17 cellular contexts compared by ENCODE assay signal in the genomic region with DNA sequence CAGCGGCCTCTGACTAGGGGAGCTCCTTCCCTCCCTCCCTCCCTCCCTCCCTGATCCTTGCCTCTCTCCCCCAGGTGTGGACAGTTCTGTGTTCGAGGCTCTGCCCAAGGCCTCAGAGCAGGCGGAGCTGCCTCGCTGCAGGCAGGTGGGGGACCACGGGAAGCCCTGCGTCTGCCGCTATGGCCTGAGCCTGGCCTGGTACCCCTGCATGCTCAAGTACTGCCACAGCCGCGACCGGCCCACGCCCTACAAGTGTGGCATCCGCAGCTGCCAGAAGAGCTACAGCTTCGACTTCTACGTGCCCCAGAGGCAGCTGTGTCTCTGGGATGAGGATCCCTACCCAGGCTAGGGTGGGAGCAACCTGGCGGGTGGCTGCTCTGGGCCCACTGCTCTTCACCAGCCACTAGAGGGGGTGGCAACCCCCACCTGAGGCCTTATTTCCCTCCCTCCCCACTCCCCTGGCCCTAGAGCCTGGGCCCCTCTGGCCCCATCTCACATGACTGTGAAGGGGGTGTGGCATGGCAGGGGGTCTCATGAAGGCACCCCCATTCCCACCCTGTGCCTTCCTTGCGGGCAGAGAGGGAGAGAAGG. TPM values are rescaled to one million over a fixed set of nuclear protein-coding genes. Genes with fewer than 3 reads are reported as not detected.
DNase-seq lines count a peak whose midpoint lies in the region; ATAC-seq and TF ChIP-seq lines count a peak whose summit lies in the region.
"Had no signal": no experiment of that assay in that cellular context is flagged by ENCODE, and none has a peak within 500 bp of the region (broad histone marks: within the 10 kb centered on the region; RNA-seq: fewer than 3 reads in every experiment).

No MANE protein-coding gene starts in this region.

- H3F3A ChIP-seq in PC-3 (ENCODE audit: low read length, unreplicated experiment), result no peaks in the 10 kb centered on the region

- H4K20me1 ChIP-seq in mammary epithelial cell (ENCODE audit: insufficient read depth, low read length) (no peaks in the 10 kb centered on the region), PC-3 (ENCODE audit: low read length) (no peaks in the 10 kb centered on the region)

- dilution Hi-C loops in mammary epithelial cell (cut with HindIII; ENCODE audit: low sequenced_read_pairs), result no loop called here

- H3K4me3 ChIP-seq in breast epithelium, result no peak overlapping the region
- no peak overlapping the region for H3K4me3 ChIP-seq in mammary epithelial cell (replicated peaks in 1 of 3; ENCODE audit: insufficient read depth in 1 of 3, low read depth in 2 of 3, low read length in 3 of 3)
- H3K4me3 ChIP-seq in PC-3 (ENCODE audit: low read length), result no peak overlapping the region
- no peak overlapping the region for H3K4me3 ChIP-seq in foreskin fibroblast (ENCODE audit: low read depth in 1 of 2, low read length in 2 of 2)
- no peak overlapping the region for H3K4me3 ChIP-seq in vagina
- H3K4me3 ChIP-seq: tibial nerve had no signal

- peak; percentile 38; the same call in 1 of the 2 replicates for ATAC-seq in PC-3
- ATAC-seq in GM18873 (IDR thresholded peaks at IDR 0.05; ENCODE audit: low FRiP score, unreplicated experiment), result no peak

- WGBS in mammary epithelial cell (ENCODE audit: low coverage, missing lambda C conversion rate), result 90% methylated on average over 2 of the region's 16 CpGs

- no peak for TF ChIP-seq POLR2A in breast epithelium (IDR thresholded peaks at IDR 0.05)
- TF ChIP-seq POLR2A in vagina (IDR thresholded peaks at IDR 0.05), result no peak

- BruUV-seq in mammary epithelial cell (replicated peaks; lab: Mats Ljungman, UMichigan) (no TSS peak), PC-3 (replicated peaks; lab: Mats Ljungman, UMichigan) (no TSS peak)

- no peaks in the 10 kb centered on the region for H3K4me1 ChIP-seq in breast epithelium
- H3K4me1 ChIP-seq in mammary epithelial cell (ENCODE audit: insufficient read depth, low read length), result no peaks in the 10 kb centered on the region
- no peaks in the 10 kb centered on the region for H3K4me1 ChIP-seq in PC-3 (ENCODE audit: insufficient read depth, low read length)
- H3K4me1 ChIP-seq in vagina, result peaks cover 39% of the 10 kb centered on the region

- H3K79me2 ChIP-seq in mammary epithelial cell (ENCODE audit: insufficient read depth, low read length) (no peaks in the 10 kb centered on the region), PC-3 (ENCODE audit: low read length) (no peaks in the 10 kb centered on the region)

- in situ Hi-C loops in mammary epithelial cell (cut with MboI; ENCODE audit: low sequenced_read_pairs in 2 of 2), result loop anchor here (5.0 kb wide), 1 partner anchor 57 kb away; no protein-coding TSS in a partner anchor

- no peak for TF ChIP-seq CTCF in breast epithelium (IDR thresholded peaks at IDR 0.05)
- TF ChIP-seq CTCF in mammary epithelial cell (conservative IDR thresholded peaks at IDR 0.05 in 1 of 2, IDR thresholded peaks at IDR 0.05 in 1 of 2; ENCODE audit: extremely low read depth in 1 of 2, insufficient read depth in 1 of 2, low read depth in 1 of 2, low read length in 2 of 2), result peak in 1 of 2 donors; percentile 12
- TF ChIP-seq CTCF in PC-3 (conservative IDR thresholded peaks at IDR 0.05; ENCODE audit: low read depth, low read length), result peak; percentile 52
- TF ChIP-seq CTCF in foreskin fibroblast (IDR thresholded peaks at IDR 0.05; ENCODE audit: low read depth, low read length), result peak; percentile 28
- TF ChIP-seq CTCF in vagina (IDR thresholded peaks at IDR 0.05), result no peak

- no peak overlapping the region for H3K9ac ChIP-seq in mammary epithelial cell (ENCODE audit: insufficient read depth, low read length)
- H3K9ac ChIP-seq in PC-3 (ENCODE audit: low read length), result no peak overlapping the region
- H3K9ac ChIP-seq: KMS-11 had no signal

- H2AFZ ChIP-seq in mammary epithelial cell (ENCODE audit: low read depth, low read length) (no peak overlapping the region), PC-3 (ENCODE audit: low read length) (no peak overlapping the region)

- no peaks in the 10 kb centered on the region for H3K36me3 ChIP-seq in breast epithelium
- H3K36me3 ChIP-seq in mammary epithelial cell (ENCODE audit: insufficient read depth, low read length), result no peaks in the 10 kb centered on the region
- no peaks in the 10 kb centered on the region for H3K36me3 ChIP-seq in PC-3 (ENCODE audit: low read depth, low read length)
- no peaks in the 10 kb centered on the region for H3K36me3 ChIP-seq in vagina

- H3K27me3 ChIP-seq in breast epithelium (no peaks in the 10 kb centered on the region), mammary epithelial cell (ENCODE audit: insufficient read depth, low read length) (no peaks in the 10 kb centered on the region), PC-3 (ENCODE audit: low read length) (no peaks in the 10 kb centered on the region), vagina (no peaks in the 10 kb centered on the region)
- H3K27me3 ChIP-seq: tibial nerve had no signal

- no peak overlapping the region for H3K4me2 ChIP-seq in mammary epithelial cell (ENCODE audit: insufficient read depth, low read depth, low read length)
- no peak overlapping the region for H3K4me2 ChIP-seq in PC-3 (ENCODE audit: low read length)
- H3K4me2 ChIP-seq: KMS-11 had no signal

- POLR2A ChIA-PET in PC-3 (lab: Charles Lee; ENCODE audit: unreplicated experiment), result no interaction called here

- DNase-seq in breast epithelium (ENCODE audit: low spot score in 2 of 2), result no peak
- no peak for DNase-seq in mammary epithelial cell
- no peak for DNase-seq in PC-3
- DNase-seq in foreskin fibroblast, result no peak
- DNase-seq in vagina (ENCODE audit: extremely low spot score in 2 of 2), result peak in 1 of 2 donors; percentile 80
- no peak for DNase-seq in NCI-H2029 treated with DMSO at 0.1 percent for 48 hours (lab: John Stamatoyannopoulos, UW)
- no peak for DNase-seq in NCI-H345 treated with DMSO at 0.1 percent for 48 hours (lab: John Stamatoyannopoulos, UW; ENCODE audit: unreplicated experiment)
- DNase-seq: ACHN; activated CD4-positive, alpha-beta T cell treated with anti-CD3 and anti-CD28 coated beads for 1 hour; activated effector memory CD4-positive, alpha-beta T cell treated with Interleukin-2 at 50 U/mL for 16 hours; mesenchymal stem cell; NCI-H187; SW 1271 had no signal

- H3K9me2 ChIP-seq in PC-3 (replicated peaks; ENCODE audit: low read length), result no peaks in the 10 kb centered on the region

- intact Hi-C loops in breast epithelium (cut with DNase I; ENCODE audit: low total_unique reads), result no loop called here
- intact Hi-C loops in mammary epithelial cell (cut with micrococcal nuclease), result loop anchor here (1.0 kb wide), 1 partner anchor 57 kb away; no protein-coding TSS in a partner anchor
- intact Hi-C loops in PC-3 (cut with micrococcal nuclease), result loop anchor here (1.0 kb wide), 1 partner anchor 57 kb away; no protein-coding TSS in a partner anchor
- intact Hi-C loops in vagina (cut with DNase I), result no loop called here

- H3K27ac ChIP-seq in breast epithelium (peak overlapping the region; percentile 25 to 75), mammary epithelial cell (ENCODE audit: insufficient read depth, low read depth, low read length) (no peak overlapping the region), PC-3 (ENCODE audit: low read length) (no peak overlapping the region), vagina (peak overlapping the region; percentile 50)
- H3K27ac ChIP-seq: KMS-11 had no signal

- CTCF ChIA-PET in mammary epithelial cell (lab: Charles Lee; ENCODE audit: low non-redundant PET) (no interaction called here), PC-3 (lab: Charles Lee) (no interaction called here)

- H3K9me3 ChIP-seq in breast epithelium (no peaks in the 10 kb centered on the region), mammary epithelial cell (replicated peaks; ENCODE audit: insufficient read depth, low read length) (no peaks in the 10 kb centered on the region), PC-3 (ENCODE audit: low read length) (no peaks in the 10 kb centered on the region), vagina (no peaks in the 10 kb centered on the region)
- H3K9me3 ChIP-seq: tibial nerve had no signal

RNA-seq across cellular contexts. Expression of a gene that starts 11.1 kb away (rescaled TPM):
- total RNA-seq in breast epithelium (1 to 10 TPM in 2 of 3 donors, not detected in 1; 3.9 to 7.0 TPM), mammary epithelial cell (under 1 TPM; 0.17 to 0.38 TPM), PC-3 (2014; rRNA removed) (0.62 and 0.81 TPM in 2 replicates), vagina (2.7 TPM)
- polyA plus RNA-seq in mammary epithelial cell, result 0.17 TPM
- polyA minus RNA-seq in mammary epithelial cell, result not detected
- total RNA-seq: osteocyte had no signal

RNA-seq across cellular contexts. Expression of a gene that starts 18.1 kb away (rescaled TPM):
- total RNA-seq in breast epithelium (10 to 100 TPM; 19.8 to 35.1 (median 33.3) TPM), mammary epithelial cell (10 to 100 TPM in 1 of 2 donors, 1 to 10 TPM in 1; 4.7 to 20.3 TPM), PC-3 (2014; rRNA removed) (97.1 and 126 TPM in 2 replicates), vagina (56.7 TPM)
- polyA plus RNA-seq in mammary epithelial cell, result 16.5 TPM
- 9.3 TPM for polyA minus RNA-seq in mammary epithelial cell

Comparison
In these comparisons a context has a peak if more than half of its experiments do, and no peak if none do; other contexts are left out.
1. H3K27ac ChIP-seq: peak in breast epithelium (2 of 2) and vagina (single experiment); none in mammary epithelial cell (single experiment) and PC-3 (single experiment).
2. intact Hi-C loops: an anchor here in mammary epithelial cell (1.0 kb wide) and PC-3 (1.0 kb wide); none called in breast epithelium and vagina.
3. CTCF ChIP-seq: peak in PC-3 (single experiment) and foreskin fibroblast (single experiment); none in breast epithelium (0 of 3) and vagina (0 of 3).